19 cellular contexts compared by ENCODE assay signal in the genomic region with DNA sequence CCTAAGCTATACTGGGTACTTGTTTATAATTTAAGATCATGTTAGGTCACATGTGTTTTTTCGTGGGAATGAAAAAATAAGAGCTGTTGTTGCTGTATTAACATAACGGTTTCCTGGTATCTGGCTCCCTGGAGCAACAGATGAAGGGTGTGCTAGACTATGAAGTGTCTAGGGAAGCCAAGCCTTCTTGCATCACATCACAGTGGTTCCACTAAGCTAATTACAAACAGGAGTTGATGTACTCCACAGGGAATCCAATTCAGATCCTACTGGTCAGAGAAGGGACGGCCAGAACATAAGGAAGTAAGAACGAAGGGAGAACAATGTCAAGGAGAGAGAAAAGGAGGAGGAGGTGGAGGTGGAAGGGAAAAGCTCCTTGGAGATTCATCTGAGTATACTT.
DNase-seq lines count a peak whose midpoint lies in the region; ATAC-seq and TF ChIP-seq lines count a peak whose summit lies in the region.
"Had no signal": no experiment of that assay in that cellular context is flagged by ENCODE, and none has a peak within 500 bp of the region (broad histone marks: within the 10 kb centered on the region; RNA-seq: fewer than 3 reads in every experiment).

No MANE protein-coding gene starts in this region.

- POLR2A ChIA-PET in WTC11 (lab: Charles Lee): no interaction called here

- DNase-seq in AG08395 (ENCODE audit: low spot score) (peak; percentile 36), AG20443 (ENCODE audit: low spot score) (peak; percentile 32), WTC11 (ENCODE audit: low spot score) (no peak), foreskin fibroblast (peak; percentile 16 to 61), HuH-7 (ENCODE audit: low spot score) (no peak)
- DNase-seq: ACHN; CD8-positive, alpha-beta memory T cell; DMS79; NCI-H1417; NCI-H187 treated with DMSO at 0.1 percent for 48 hours; NCI-H2171 treated with DMSO at 0.1 percent for 48 hours; NCI-H510A; NCI-H774 had no signal

- H3K9me3 Mint-ChIP-seq in WTC11: peaks cover 11% of the 10 kb centered on the region

- H3K36me3 Mint-ChIP-seq in WTC11: peaks cover 9% of the 10 kb centered on the region

- CTCF ChIA-PET in WTC11 (lab: Charles Lee): interaction anchor here (1.0 to 1.3 kb wide), 2 partner anchors 14 to 241 kb away, joined by 3 to 4 read pairs; no protein-coding TSS in a partner anchor

- no peaks in the 10 kb centered on the region for H3K27me3 Mint-ChIP-seq in WTC11 (ENCODE audit: low read depth)

- no peak overlapping the region for H3K27ac Mint-ChIP-seq in WTC11
- H3K27ac Mint-ChIP-seq: CD8-positive, alpha-beta memory T cell had no signal

- no peak overlapping the region for H3K4me3 Mint-ChIP-seq in WTC11
- H3K4me3 Mint-ChIP-seq: CD8-positive, alpha-beta memory T cell had no signal

- peak; percentile 59 for ATAC-seq in WTC11
- no peak for ATAC-seq in HG03025 (IDR thresholded peaks at IDR 0.05; ENCODE audit: low FRiP score, unreplicated experiment)
- ATAC-seq in HG03039 (IDR thresholded peaks at IDR 0.05; ENCODE audit: unreplicated experiment): no peak
- ATAC-seq: GM12878, Panc1 had no signal

- H3K4me1 Mint-ChIP-seq in WTC11: peaks cover 2% of the 10 kb centered on the region
- H3K4me1 Mint-ChIP-seq: CD8-positive, alpha-beta memory T cell had no signal

- no peak overlapping the region for H3K4me3 ChIP-seq in foreskin fibroblast (ENCODE audit: low read depth in 1 of 2, low read length in 2 of 2)
- H3K4me3 ChIP-seq: BLaER1 treated with 17β-estradiol and CSF1 and Interleukin-3, amounts not matched to agents 10 nM and 100 nM; GM12878; SK-N-MC had no signal

- TF ChIP-seq CTCF in WTC11 (IDR thresholded peaks at IDR 0.05) (no peak), foreskin fibroblast (IDR thresholded peaks at IDR 0.05; ENCODE audit: low read depth, low read length) (no peak)

TF ChIP-seq in WTC11, 78 proteins besides CTCF, POLR2A, EP300 and RAD21:
- TF ChIP-seq MYBL2 (CRISPR knock-in tag; IDR thresholded peaks at IDR 0.05): no peak
- TF ChIP-seq FOXP1 (CRISPR knock-in tag; IDR thresholded peaks at IDR 0.05; ENCODE audit: borderline replicate concordance): no peak
- TF ChIP-seq, protein P1, sequence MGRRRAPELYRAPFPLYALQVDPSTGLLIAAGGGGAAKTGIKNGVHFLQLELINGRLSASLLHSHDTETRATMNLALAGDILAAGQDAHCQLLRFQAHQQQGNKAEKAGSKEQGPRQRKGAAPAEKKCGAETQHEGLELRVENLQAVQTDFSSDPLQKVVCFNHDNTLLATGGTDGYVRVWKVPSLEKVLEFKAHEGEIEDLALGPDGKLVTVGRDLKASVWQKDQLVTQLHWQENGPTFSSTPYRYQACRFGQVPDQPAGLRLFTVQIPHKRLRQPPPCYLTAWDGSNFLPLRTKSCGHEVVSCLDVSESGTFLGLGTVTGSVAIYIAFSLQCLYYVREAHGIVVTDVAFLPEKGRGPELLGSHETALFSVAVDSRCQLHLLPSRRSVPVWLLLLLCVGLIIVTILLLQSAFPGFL (CRISPR knock-in tag; IDR thresholded peaks at IDR 0.05; ENCODE audit: borderline replicate concordance): no peak
- TF ChIP-seq FOXJ3 (CRISPR knock-in tag; IDR thresholded peaks at IDR 0.05; ENCODE audit: borderline replicate concordance): no peak
- no peak for TF ChIP-seq ATF1 (CRISPR knock-in tag; IDR thresholded peaks at IDR 0.05)
- TF ChIP-seq, protein P2, sequence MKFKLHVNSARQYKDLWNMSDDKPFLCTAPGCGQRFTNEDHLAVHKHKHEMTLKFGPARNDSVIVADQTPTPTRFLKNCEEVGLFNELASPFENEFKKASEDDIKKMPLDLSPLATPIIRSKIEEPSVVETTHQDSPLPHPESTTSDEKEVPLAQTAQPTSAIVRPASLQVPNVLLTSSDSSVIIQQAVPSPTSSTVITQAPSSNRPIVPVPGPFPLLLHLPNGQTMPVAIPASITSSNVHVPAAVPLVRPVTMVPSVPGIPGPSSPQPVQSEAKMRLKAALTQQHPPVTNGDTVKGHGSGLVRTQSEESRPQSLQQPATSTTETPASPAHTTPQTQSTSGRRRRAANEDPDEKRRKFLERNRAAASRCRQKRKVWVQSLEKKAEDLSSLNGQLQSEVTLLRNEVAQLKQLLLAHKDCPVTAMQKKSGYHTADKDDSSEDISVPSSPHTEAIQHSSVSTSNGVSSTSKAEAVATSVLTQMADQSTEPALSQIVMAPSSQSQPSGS (CRISPR knock-in tag; IDR thresholded peaks at IDR 0.05; ENCODE audit: borderline replicate concordance, low read depth): no peak
- no peak for TF ChIP-seq SMAD3 (CRISPR knock-in tag; IDR thresholded peaks at IDR 0.05; ENCODE audit: borderline replicate concordance)
- no peak for TF ChIP-seq RELA (CRISPR knock-in tag; IDR thresholded peaks at IDR 0.05; ENCODE audit: borderline replicate concordance)
- TF ChIP-seq, protein P3, sequence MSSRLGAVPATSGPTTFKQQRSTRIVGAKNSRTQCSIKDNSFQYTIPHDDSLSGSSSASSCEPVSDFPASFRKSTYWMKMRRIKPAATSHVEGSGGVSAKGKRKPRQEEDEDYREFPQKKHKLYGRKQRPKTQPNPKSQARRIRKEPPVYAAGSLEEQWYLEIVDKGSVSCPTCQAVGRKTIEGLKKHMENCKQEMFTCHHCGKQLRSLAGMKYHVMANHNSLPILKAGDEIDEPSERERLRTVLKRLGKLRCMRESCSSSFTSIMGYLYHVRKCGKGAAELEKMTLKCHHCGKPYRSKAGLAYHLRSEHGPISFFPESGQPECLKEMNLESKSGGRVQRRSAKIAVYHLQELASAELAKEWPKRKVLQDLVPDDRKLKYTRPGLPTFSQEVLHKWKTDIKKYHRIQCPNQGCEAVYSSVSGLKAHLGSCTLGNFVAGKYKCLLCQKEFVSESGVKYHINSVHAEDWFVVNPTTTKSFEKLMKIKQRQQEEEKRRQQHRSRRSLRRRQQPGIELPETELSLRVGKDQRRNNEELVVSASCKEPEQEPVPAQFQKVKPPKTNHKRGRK (CRISPR knock-in tag; IDR thresholded peaks at IDR 0.05; ENCODE audit: borderline replicate concordance): no peak
- no peak for TF ChIP-seq TEAD4 (CRISPR knock-in tag; IDR thresholded peaks at IDR 0.05)
- no peak for TF ChIP-seq NFE2L1 (CRISPR knock-in tag; IDR thresholded peaks at IDR 0.05)
- TF ChIP-seq, protein P4, sequence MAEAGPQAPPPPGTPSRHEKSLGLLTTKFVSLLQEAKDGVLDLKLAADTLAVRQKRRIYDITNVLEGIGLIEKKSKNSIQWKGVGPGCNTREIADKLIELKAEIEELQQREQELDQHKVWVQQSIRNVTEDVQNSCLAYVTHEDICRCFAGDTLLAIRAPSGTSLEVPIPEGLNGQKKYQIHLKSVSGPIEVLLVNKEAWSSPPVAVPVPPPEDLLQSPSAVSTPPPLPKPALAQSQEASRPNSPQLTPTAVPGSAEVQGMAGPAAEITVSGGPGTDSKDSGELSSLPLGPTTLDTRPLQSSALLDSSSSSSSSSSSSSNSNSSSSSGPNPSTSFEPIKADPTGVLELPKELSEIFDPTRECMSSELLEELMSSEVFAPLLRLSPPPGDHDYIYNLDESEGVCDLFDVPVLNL (CRISPR knock-in tag; IDR thresholded peaks at IDR 0.05; ENCODE audit: borderline replicate concordance, low read depth): no peak
- TF ChIP-seq, protein P5, sequence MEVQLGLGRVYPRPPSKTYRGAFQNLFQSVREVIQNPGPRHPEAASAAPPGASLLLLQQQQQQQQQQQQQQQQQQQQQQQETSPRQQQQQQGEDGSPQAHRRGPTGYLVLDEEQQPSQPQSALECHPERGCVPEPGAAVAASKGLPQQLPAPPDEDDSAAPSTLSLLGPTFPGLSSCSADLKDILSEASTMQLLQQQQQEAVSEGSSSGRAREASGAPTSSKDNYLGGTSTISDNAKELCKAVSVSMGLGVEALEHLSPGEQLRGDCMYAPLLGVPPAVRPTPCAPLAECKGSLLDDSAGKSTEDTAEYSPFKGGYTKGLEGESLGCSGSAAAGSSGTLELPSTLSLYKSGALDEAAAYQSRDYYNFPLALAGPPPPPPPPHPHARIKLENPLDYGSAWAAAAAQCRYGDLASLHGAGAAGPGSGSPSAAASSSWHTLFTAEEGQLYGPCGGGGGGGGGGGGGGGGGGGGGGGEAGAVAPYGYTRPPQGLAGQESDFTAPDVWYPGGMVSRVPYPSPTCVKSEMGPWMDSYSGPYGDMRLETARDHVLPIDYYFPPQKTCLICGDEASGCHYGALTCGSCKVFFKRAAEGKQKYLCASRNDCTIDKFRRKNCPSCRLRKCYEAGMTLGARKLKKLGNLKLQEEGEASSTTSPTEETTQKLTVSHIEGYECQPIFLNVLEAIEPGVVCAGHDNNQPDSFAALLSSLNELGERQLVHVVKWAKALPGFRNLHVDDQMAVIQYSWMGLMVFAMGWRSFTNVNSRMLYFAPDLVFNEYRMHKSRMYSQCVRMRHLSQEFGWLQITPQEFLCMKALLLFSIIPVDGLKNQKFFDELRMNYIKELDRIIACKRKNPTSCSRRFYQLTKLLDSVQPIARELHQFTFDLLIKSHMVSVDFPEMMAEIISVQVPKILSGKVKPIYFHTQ (CRISPR knock-in tag; IDR thresholded peaks at IDR 0.05): no peak
- TF ChIP-seq TEAD1 (CRISPR knock-in tag; IDR thresholded peaks at IDR 0.05): no peak
- TF ChIP-seq CREB1 (CRISPR knock-in tag; IDR thresholded peaks at IDR 0.05): no peak
- TF ChIP-seq, protein P6, sequence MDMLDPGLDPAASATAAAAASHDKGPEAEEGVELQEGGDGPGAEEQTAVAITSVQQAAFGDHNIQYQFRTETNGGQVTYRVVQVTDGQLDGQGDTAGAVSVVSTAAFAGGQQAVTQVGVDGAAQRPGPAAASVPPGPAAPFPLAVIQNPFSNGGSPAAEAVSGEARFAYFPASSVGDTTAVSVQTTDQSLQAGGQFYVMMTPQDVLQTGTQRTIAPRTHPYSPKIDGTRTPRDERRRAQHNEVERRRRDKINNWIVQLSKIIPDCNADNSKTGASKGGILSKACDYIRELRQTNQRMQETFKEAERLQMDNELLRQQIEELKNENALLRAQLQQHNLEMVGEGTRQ (CRISPR knock-in tag; IDR thresholded peaks at IDR 0.05): no peak
TF ChIP-seq in WTC11: peak in this region for 0.

Comparison
In these comparisons a context has a peak if more than half of its experiments do, and no peak if none do; other contexts are left out.
1. DNase-seq: peak in AG08395 (single experiment), AG20443 (single experiment) and foreskin fibroblast (2 of 2); none in WTC11 (single experiment) and HuH-7 (single experiment).